In genomic region chr12:57724936-57725740, GRCh38 we compare ENCODE assay signal across 10 cellular contexts. TPM values are rescaled to one million over a fixed set of nuclear protein-coding genes. Genes with fewer than 3 reads are reported as not detected.
A peak's percentile ranks its signal among the peaks of the same experiment; 100 is the strongest.
DNase-seq lines count a peak whose midpoint lies in the region; ATAC-seq and TF ChIP-seq lines count a peak whose summit lies in the region.
"Had no signal": no experiment of that assay in that cellular context is flagged by ENCODE, and none has a peak within 500 bp of the region (broad histone marks: within the 10 kb centered on the region; RNA-seq: fewer than 3 reads in every experiment).

No MANE protein-coding gene starts in this region.

- H3K9me3 ChIP-seq in esophagus squamous epithelium (no peaks in the 10 kb centered on the region), lower lobe of right lung (no peaks in the 10 kb centered on the region)
- H3K9me3 ChIP-seq: pancreas had no signal

- H3K27ac ChIP-seq in esophagus squamous epithelium, result no peak overlapping the region
- no peak overlapping the region for H3K27ac ChIP-seq in lower lobe of right lung
- H3K27ac ChIP-seq: cardiac muscle cell, pancreas had no signal

- 55 to 67% methylated on average over 6 to 10 of the region's 11 CpGs for WGBS in esophagus squamous epithelium, 2 donors

- peaks cover 5% of the 10 kb centered on the region for H3K4me1 Mint-ChIP-seq in activated T-cell treated with anti-CD3 and anti-CD28 coated beads, Interleukin-2, amount 50 U/mL, for 24 hours (ENCODE audit: low read depth)
- H3K4me1 Mint-ChIP-seq in brain, result peaks cover 8% of the 10 kb centered on the region
- peaks cover 11% of the 10 kb centered on the region for H3K4me1 Mint-ChIP-seq in nephron progenitor cell

- H3K27me3 ChIP-seq in H7 (ENCODE audit: control insufficient read depth, insufficient read depth, low read length), result peaks cover 63% of the 10 kb centered on the region
- H3K27me3 ChIP-seq in esophagus squamous epithelium, result peaks cover 0 to 7% (median 0%) of the 10 kb centered on the region in 4 donors
- no peaks in the 10 kb centered on the region for H3K27me3 ChIP-seq in lower lobe of right lung (ENCODE audit: low read depth)
- H3K27me3 ChIP-seq: pancreas had no signal

- H3K4me3 Mint-ChIP-seq in activated T-cell treated with anti-CD3 and anti-CD28 coated beads, Interleukin-2, amount 50 U/mL, for 24 hours, result no peak overlapping the region
- peak overlapping the region; percentile 1 to 31 (median 28) for H3K4me3 Mint-ChIP-seq in brain
- no peak overlapping the region for H3K4me3 Mint-ChIP-seq in nephron progenitor cell

- TF ChIP-seq CTCF in brain (conservative IDR thresholded peaks at IDR 0.05), result no peak
- no peak for TF ChIP-seq CTCF in nephron progenitor cell (IDR thresholded peaks at IDR 0.05)
- TF ChIP-seq CTCF in esophagus squamous epithelium (IDR thresholded peaks at IDR 0.05), result no peak
- TF ChIP-seq CTCF in lower lobe of right lung (IDR thresholded peaks at IDR 0.05), result no peak

- no peaks in the 10 kb centered on the region; the same call in 1 of the 2 replicates for H3K36me3 ChIP-seq in H7 (replicated peaks; ENCODE audit: control insufficient read depth, insufficient read depth, low read length)
- peaks cover 0 to 23% (median 15%) of the 10 kb centered on the region in 3 donors for H3K36me3 ChIP-seq in esophagus squamous epithelium
- H3K36me3 ChIP-seq in lower lobe of right lung, result peaks cover 20% of the 10 kb centered on the region

- H3K36me3 Mint-ChIP-seq in activated T-cell treated with anti-CD3 and anti-CD28 coated beads, Interleukin-2, amount 50 U/mL, for 24 hours (ENCODE audit: low read depth), result peaks cover 68% of the 10 kb centered on the region
- H3K36me3 Mint-ChIP-seq in brain, result peaks cover 32% of the 10 kb centered on the region
- peaks cover 17% of the 10 kb centered on the region for H3K36me3 Mint-ChIP-seq in nephron progenitor cell (ENCODE audit: low read depth)

- H3K27me3 Mint-ChIP-seq in activated T-cell treated with anti-CD3 and anti-CD28 coated beads, Interleukin-2, amount 50 U/mL, for 24 hours, result no peaks in the 10 kb centered on the region
- H3K27me3 Mint-ChIP-seq in brain (peaks cover 42% of the 10 kb centered on the region), nephron progenitor cell (ENCODE audit: low read depth, poor library complexity) (peaks cover 75% of the 10 kb centered on the region)

- peak; percentile 28 for DNase-seq in activated T-cell treated with anti-CD3 and anti-CD28 coated beads, Interleukin-2, amount 50 U/mL, for 24 hours
- DNase-seq in activated T-cell treated with anti-CD3 and anti-CD28 coated beads for 4 hours (no peak), H7 (no peak), posterior vena cava (ENCODE audit: low spot score) (peak; percentile 62), nephron progenitor cell (no peak), esophagus squamous epithelium (lab: John Stamatoyannopoulos, UW) (no peak), lower lobe of right lung (no peak)

- H3K4me3 ChIP-seq in H7 (ENCODE audit: insufficient read depth, low read depth, low read length), result peak overlapping the region; percentile 11; the same call in 1 of the 2 replicates
- H3K4me3 ChIP-seq in esophagus squamous epithelium, result peak overlapping the region in 2 of 4 donors; percentile 67 to 86
- H3K4me3 ChIP-seq in lower lobe of right lung, result no peak overlapping the region

- intact Hi-C loops in posterior vena cava (cut with DNase I) (no loop called here), esophagus squamous epithelium (cut with DNase I) (no loop called here), lower lobe of right lung (cut with DNase I) (no loop called here)

- H3K27ac Mint-ChIP-seq in activated T-cell treated with anti-CD3 and anti-CD28 coated beads, Interleukin-2, amount 50 U/mL, for 24 hours, result peak overlapping the region; percentile 45
- H3K27ac Mint-ChIP-seq in brain, result peak overlapping the region in 1 of 5 experiments; percentile 45
- H3K27ac Mint-ChIP-seq in nephron progenitor cell, result no peak overlapping the region

- H3K4me1 ChIP-seq in esophagus squamous epithelium (peaks cover 8 to 26% (median 15%) of the 10 kb centered on the region in 3 donors), lower lobe of right lung (peaks cover 8% of the 10 kb centered on the region)
- H3K4me1 ChIP-seq: pancreas had no signal

- H3K9me3 Mint-ChIP-seq in activated T-cell treated with anti-CD3 and anti-CD28 coated beads, Interleukin-2, amount 50 U/mL, for 24 hours, result no peaks in the 10 kb centered on the region
- peaks cover 0 to 8% (median 0%) of the 10 kb centered on the region in 5 experiments for H3K9me3 Mint-ChIP-seq in brain
- peaks cover 3% of the 10 kb centered on the region for H3K9me3 Mint-ChIP-seq in nephron progenitor cell

- ATAC-seq in lower lobe of right lung, result no peak

- no peak for TF ChIP-seq POLR2A in esophagus squamous epithelium (IDR thresholded peaks at IDR 0.05)

RNA-seq across cellular contexts. Expression of gene AGAP2, which starts 13.4 kb away (rescaled TPM):
- 0.30 and 0.35 TPM in 2 replicates for total RNA-seq in H7 (2014; rRNA removed; shearing (Covaris generic))
- 37.8 TPM for polyA plus RNA-seq in brain (ENCODE audit: insufficient read depth, low read depth, low replicate concordance)
- 1 to 10 TPM; 1.8 to 2.2 TPM for total RNA-seq in posterior vena cava
- total RNA-seq in esophagus squamous epithelium, result 1 to 10 TPM in 3 of 4 donors, under 1 TPM in 1; 0.88 to 2.3 (median 1.3) TPM
- 5.7 TPM for total RNA-seq in lower lobe of right lung

RNA-seq across cellular contexts. Expression of gene TSPAN31, which starts 19.7 kb away (rescaled TPM):
- total RNA-seq in H7 (2014; rRNA removed; shearing (Covaris generic)), result 12.9 and 17.6 TPM in 2 replicates
- polyA plus RNA-seq in brain (ENCODE audit: insufficient read depth, low read depth, low replicate concordance), result 38.4 TPM
- total RNA-seq in posterior vena cava, result 10 to 100 TPM; 20.1 to 26.3 TPM
- 10 to 100 TPM; 37.2 to 62.5 (median 40.2) TPM for total RNA-seq in esophagus squamous epithelium
- total RNA-seq in lower lobe of right lung, result 41.1 TPM

RNA-seq across cellular contexts. Expression of gene CDK4, which starts 27.0 kb away (rescaled TPM):
- total RNA-seq in H7 (2014; rRNA removed; shearing (Covaris generic)), result 234 and 275 TPM in 2 replicates
- 240 TPM for polyA plus RNA-seq in brain (ENCODE audit: insufficient read depth, low read depth, low replicate concordance)
- total RNA-seq in posterior vena cava (10 to 100 TPM; 65.3 to 66.0 TPM), esophagus squamous epithelium (10 to 100 TPM; 42.8 to 96.9 (median 60.4) TPM), lower lobe of right lung (68.4 TPM)

RNA-seq across cellular contexts. Expression of gene MARCHF9, which starts 29.8 kb away (rescaled TPM):
- total RNA-seq in H7 (2014; rRNA removed; shearing (Covaris generic)), result 1.9 and 4.3 TPM in 2 replicates
- 26.0 TPM for polyA plus RNA-seq in brain (ENCODE audit: insufficient read depth, low read depth, low replicate concordance)
- total RNA-seq in posterior vena cava, result 1 to 10 TPM; 7.4 to 9.4 TPM
- 1 to 10 TPM; 3.6 to 8.4 (median 5.3) TPM for total RNA-seq in esophagus squamous epithelium
- 20.0 TPM for total RNA-seq in lower lobe of right lung

RNA-seq across cellular contexts. Expression of gene OS9, which starts 31.2 kb away (rescaled TPM):
- total RNA-seq in H7 (2014; rRNA removed; shearing (Covaris generic)), result 65.5 and 74.1 TPM in 2 replicates
- 201 TPM for polyA plus RNA-seq in brain (ENCODE audit: insufficient read depth, low read depth, low replicate concordance)
- total RNA-seq in posterior vena cava, result 100 to 1,000 TPM; 186 to 279 TPM
- 100 to 1,000 TPM; 151 to 231 (median 168) TPM for total RNA-seq in esophagus squamous epithelium
- total RNA-seq in lower lobe of right lung, result 294 TPM

Comparison
In these comparisons a context has a peak if more than half of its experiments do, and no peak if none do; other contexts are left out.
1. DNase-seq: peak in activated T-cell treated with anti-CD3 and anti-CD28 coated beads, Interleukin-2, amount 50 U/mL, for 24 hours (single experiment) and posterior vena cava (single experiment); none in activated T-cell treated with anti-CD3 and anti-CD28 coated beads for 4 hours (single experiment), H7 (single experiment), nephron progenitor cell (single experiment), esophagus squamous epithelium (single experiment) and lower lobe of right lung (single experiment).
2. H3K4me3 Mint-ChIP-seq: peak in brain (5 of 5); none in activated T-cell treated with anti-CD3 and anti-CD28 coated beads, Interleukin-2, amount 50 U/mL, for 24 hours (single experiment) and nephron progenitor cell (single experiment).